ENCODE assay signal across 23 cellular contexts in genomic region chr2:192398236-192398635, GRCh38.
DNase-seq lines count a peak whose midpoint lies in the region; ATAC-seq, FAIRE-seq and TF ChIP-seq lines count a peak whose summit lies in the region.
"Had no signal": no experiment of that assay in that cellular context is flagged by ENCODE, and none has a peak within 500 bp of the region (broad histone marks: within the 10 kb centered on the region; RNA-seq: fewer than 3 reads in every experiment).

No MANE protein-coding gene starts in this region.

- DNase-seq in HT1080 (ENCODE audit: low read depth): peak; percentile 14
- peak; percentile 9 for DNase-seq in NCI-H748 treated with DMSO at 0.1 percent for 48 hours (lab: John Stamatoyannopoulos, UW)
- DNase-seq in H1 (ENCODE audit: low read depth in 1 of 2, low spot score in 2 of 2): no peak
- DNase-seq in activated naive CD4-positive, alpha-beta T cell treated with anti-CD3 and anti-CD28 coated beads for 36 hours: no peak
- no peak for DNase-seq in UCSD-AML1 (lab: John Stamatoyannopoulos, UW; ENCODE audit: unreplicated experiment)
- DNase-seq in WERI-Rb-1: no peak
- no peak for DNase-seq in CD4-positive, alpha-beta T cell
- DNase-seq: Calu3; CD4-positive, CD25-positive, alpha-beta regulatory T cell; CD8-positive, alpha-beta memory T cell; COR-L47; DMS53; DMS79 treated with DMSO at 0.1 percent for 48 hours; GM23248; H9 had no signal

- no peak overlapping the region for H2BK15ac ChIP-seq in H1 (ENCODE audit: low read length)

- H3K14ac ChIP-seq in H1 (ENCODE audit: insufficient read length): no peak overlapping the region

- CTCF ChIA-PET in H1 (lab: Charles Lee; ENCODE audit: partially characterized antibody): interaction anchor here (0.7 kb wide), 1 partner anchor 9 kb away, joined by 3 read pairs; no protein-coding TSS in a partner anchor
- CTCF ChIA-PET in activated naive CD4-positive, alpha-beta T cell treated with anti-CD3 and anti-CD28 coated beads for 36 hours (lab: Charles Lee): no interaction called here
- CTCF ChIA-PET in CD4-positive, alpha-beta T cell (lab: Charles Lee): no interaction called here

- H3K4me2 ChIP-seq in H1 (ENCODE audit: insufficient read depth in 1 of 2, low read depth in 2 of 2, low read length in 2 of 2): no peak overlapping the region
- H3K4me2 ChIP-seq: BLaER1 had no signal

- no peaks in the 10 kb centered on the region for H3K79me1 ChIP-seq in H1 (ENCODE audit: low read depth, low read length)

- TF ChIP-seq RAD21 in H1 (IDR thresholded peaks at IDR 0.05 in 1 of 2, conservative IDR thresholded peaks at IDR 0.05 in 1 of 2; ENCODE audit: low read depth in 2 of 2, low read length in 2 of 2): no peak

- H4K20me1 ChIP-seq in H1 (replicated peaks in 1 of 2; ENCODE audit: control insufficient read depth in 1 of 2, insufficient read depth in 2 of 2, low read length in 2 of 2): no peaks in the 10 kb centered on the region
- H4K20me1 ChIP-seq: BLaER1 had no signal

- no peak overlapping the region for H3K27ac ChIP-seq in H1 (ENCODE audit: low read depth, low read length)
- H3K27ac ChIP-seq in WERI-Rb-1: no peak overlapping the region
- H3K27ac ChIP-seq in CD4-positive, alpha-beta T cell (ENCODE audit: low read depth, low read length): no peak overlapping the region
- H3K27ac ChIP-seq: BLaER1, C4-2B, GM23248 had no signal

- no peak overlapping the region for H2BK120ac ChIP-seq in H1 (replicated peaks; ENCODE audit: low read depth, low read length)

- no peak overlapping the region for H4K5ac ChIP-seq in H1 (ENCODE audit: insufficient read length, low read depth, low read length)

- no peaks in the 10 kb centered on the region for H3K4me1 Mint-ChIP-seq in activated naive CD4-positive, alpha-beta T cell treated with anti-CD3 and anti-CD28 coated beads for 36 hours (ENCODE audit: low read depth)
- no peaks in the 10 kb centered on the region for H3K4me1 Mint-ChIP-seq in CD4-positive, alpha-beta T cell (ENCODE audit: low read depth)
- H3K4me1 Mint-ChIP-seq: B cell; CD4-positive, CD25-positive, alpha-beta regulatory T cell; CD8-positive, alpha-beta memory T cell; H9 had no signal

- H3K36me3 ChIP-seq in H1 (ENCODE audit: control insufficient read depth in 2 of 4, insufficient read depth in 4 of 4, low read length in 3 of 4): no peaks in the 10 kb centered on the region
- no peaks in the 10 kb centered on the region for H3K36me3 ChIP-seq in WERI-Rb-1
- H3K36me3 ChIP-seq: BLaER1 had no signal

- H3K18ac ChIP-seq in H1 (ENCODE audit: extremely low read depth, low read length): no peak overlapping the region

- H3K9me3 ChIP-seq in H1 (ENCODE audit: insufficient read depth in 2 of 2, low read depth in 1 of 2, low read length in 1 of 2) (no peaks in the 10 kb centered on the region), WERI-Rb-1 (ENCODE audit: severe bottlenecking) (no peaks in the 10 kb centered on the region)
- H3K9me3 ChIP-seq in CD4-positive, alpha-beta T cell (ENCODE audit: control insufficient read depth, low read length): no peaks in the 10 kb centered on the region
- H3K9me3 ChIP-seq: BLaER1 had no signal

- no peak overlapping the region for H3K4me3 Mint-ChIP-seq in activated naive CD4-positive, alpha-beta T cell treated with anti-CD3 and anti-CD28 coated beads for 36 hours
- no peak overlapping the region for H3K4me3 Mint-ChIP-seq in CD4-positive, alpha-beta T cell
- H3K4me3 Mint-ChIP-seq: B cell; CD4-positive, CD25-positive, alpha-beta regulatory T cell; CD8-positive, alpha-beta memory T cell; H9 had no signal

- no peaks in the 10 kb centered on the region for H3K79me2 ChIP-seq in H1 (ENCODE audit: control insufficient read depth in 1 of 2, insufficient read depth in 2 of 2, low read length in 2 of 2)

- no peak overlapping the region for H2BK20ac ChIP-seq in H1 (ENCODE audit: low read length)

- no peak overlapping the region for H3K4ac ChIP-seq in H1 (replicated peaks; ENCODE audit: insufficient read length, low read depth, low read length)

- no peaks in the 10 kb centered on the region for H3K23me2 ChIP-seq in H1 (ENCODE audit: low read depth, low read length)

- peak overlapping the region; percentile 63; the same call in 1 of the 2 replicates for H2AFZ ChIP-seq in H1 (ENCODE audit: low read length)
- H2AFZ ChIP-seq: GM23248 had no signal

- H2AK5ac ChIP-seq in H1 (ENCODE audit: low read depth, low read length): no peak overlapping the region

- no peak overlapping the region for H2BK12ac ChIP-seq in H1 (ENCODE audit: low read depth, low read length)

- WGBS in H1 (ENCODE audit: extremely low coverage in 1 of 2, insufficient coverage in 1 of 2, insufficient read length in 1 of 2, insufficient replicate concordance in 2 of 2, low coverage in 1 of 2, low lambda C conversion rate in 2 of 2, missing lambda C conversion rate in 1 of 2), 2 experiments: 95% methylated on average over 6 of the region's 6 CpGs; no CpG with 5 or more reads in 1 of the 2 experiments

- FAIRE-seq in H1 (lab: Jason Lieb, UNC): no peak
- FAIRE-seq: A204.1, G401.6, GM12878, GM19239 had no signal

- H3K4me3 ChIP-seq in H1 (ENCODE audit: extremely low read depth in 1 of 4, insufficient read depth in 2 of 4, low read depth in 3 of 4, low read length in 4 of 4) (no peak overlapping the region), WERI-Rb-1 (ENCODE audit: low read depth, low read length) (no peak overlapping the region)
- H3K4me3 ChIP-seq: BLaER1, GM12878, GM23248 had no signal

- H3K27me3 ChIP-seq in H1 (replicated peaks in 1 of 4; ENCODE audit: control insufficient read depth in 3 of 4, extremely low read depth in 1 of 4, insufficient read depth in 3 of 4, low read length in 3 of 4) (no peaks in the 10 kb centered on the region), WERI-Rb-1 (ENCODE audit: insufficient read depth, low read depth, severe bottlenecking) (no peaks in the 10 kb centered on the region)
- H3K27me3 ChIP-seq in CD4-positive, alpha-beta T cell (ENCODE audit: control insufficient read depth, insufficient read depth, low read length): no peaks in the 10 kb centered on the region
- H3K27me3 ChIP-seq: BLaER1 had no signal

- H2BK5ac ChIP-seq in H1 (ENCODE audit: low read depth, low read length): no peak overlapping the region

- H3K27me3 Mint-ChIP-seq in activated naive CD4-positive, alpha-beta T cell treated with anti-CD3 and anti-CD28 coated beads for 36 hours (ENCODE audit: low read depth): no peaks in the 10 kb centered on the region
- no peaks in the 10 kb centered on the region for H3K27me3 Mint-ChIP-seq in CD4-positive, alpha-beta T cell
- H3K27me3 Mint-ChIP-seq: B cell; CD4-positive, CD25-positive, alpha-beta regulatory T cell; CD8-positive, alpha-beta memory T cell had no signal

- H4K8ac ChIP-seq in H1 (ENCODE audit: extremely low read depth, insufficient read depth, low read length): no peak overlapping the region

- no peak for TF ChIP-seq EP300 in H1 (IDR thresholded peaks at IDR 0.05; ENCODE audit: borderline replicate concordance in 1 of 2, low read depth in 2 of 2, low read length in 2 of 2)

- H4K91ac ChIP-seq in H1 (replicated peaks; ENCODE audit: insufficient read length, low read length): no peak overlapping the region

- H3K23ac ChIP-seq in H1 (ENCODE audit: insufficient read length): no peak overlapping the region

- no peak overlapping the region for H3K56ac ChIP-seq in H1 (replicated peaks; ENCODE audit: insufficient read length, low read depth, low read length)

- ATAC-seq in CD4-positive, alpha-beta T cell (ENCODE audit: poor library complexity): no peak
- ATAC-seq: GM12878, HCT116 had no signal

- H3K9me3 Mint-ChIP-seq in activated naive CD4-positive, alpha-beta T cell treated with anti-CD3 and anti-CD28 coated beads for 36 hours: peaks cover 7% of the 10 kb centered on the region
- H3K9me3 Mint-ChIP-seq in CD4-positive, alpha-beta T cell: no peaks in the 10 kb centered on the region

- POLR2A ChIA-PET in H1 (lab: Charles Lee; ENCODE audit: partially characterized antibody): no interaction called here
- POLR2A ChIA-PET in CD4-positive, alpha-beta T cell (lab: Charles Lee): no interaction called here

- TF ChIP-seq POLR2A in H1 (IDR thresholded peaks at IDR 0.05; ENCODE audit: control extremely low read depth in 1 of 2, low read depth in 2 of 2, low read length in 2 of 2): no peak

- no peak for TF ChIP-seq CTCF in H1 (IDR thresholded peaks at IDR 0.05; ENCODE audit: control extremely low read depth in 1 of 3, insufficient read depth in 1 of 3, low read depth in 1 of 3, low read length in 3 of 3)
- TF ChIP-seq CTCF in WERI-Rb-1 (IDR thresholded peaks at IDR 0.05; ENCODE audit: low read depth, low read length): no peak
- no peak for TF ChIP-seq CTCF in CD4-positive, alpha-beta T cell (IDR thresholded peaks at IDR 0.05)

- H3K4me1 ChIP-seq in H1 (replicated peaks in 1 of 4; ENCODE audit: control insufficient read depth in 3 of 4, insufficient read depth in 4 of 4, low read length in 3 of 4): peaks cover 0 to 3% (median 0%) of the 10 kb centered on the region in 4 experiments; a peak in 1 of 7 replicates
- H3K4me1 ChIP-seq: BLaER1 had no signal

- intact Hi-C loops in activated naive CD4-positive, alpha-beta T cell treated with anti-CD3 and anti-CD28 coated beads for 36 hours (cut with micrococcal nuclease): no loop called here
- intact Hi-C loops in CD4-positive, alpha-beta T cell (cut with DNase I, micrococcal nuclease): no loop called here

- H3K27ac Mint-ChIP-seq in activated naive CD4-positive, alpha-beta T cell treated with anti-CD3 and anti-CD28 coated beads for 36 hours: no peak overlapping the region
- H3K27ac Mint-ChIP-seq in CD4-positive, alpha-beta T cell: no peak overlapping the region
- H3K27ac Mint-ChIP-seq: B cell; CD4-positive, CD25-positive, alpha-beta regulatory T cell; CD8-positive, alpha-beta memory T cell; H9 had no signal

- H3K36me3 Mint-ChIP-seq in activated naive CD4-positive, alpha-beta T cell treated with anti-CD3 and anti-CD28 coated beads for 36 hours (ENCODE audit: low read depth): no peaks in the 10 kb centered on the region
- no peaks in the 10 kb centered on the region for H3K36me3 Mint-ChIP-seq in CD4-positive, alpha-beta T cell (ENCODE audit: low read depth)
- H3K36me3 Mint-ChIP-seq: CD4-positive, CD25-positive, alpha-beta regulatory T cell; CD8-positive, alpha-beta memory T cell had no signal

- H3K9ac ChIP-seq in H1 (replicated peaks in 1 of 4; ENCODE audit: extremely low read depth in 1 of 4, low read depth in 3 of 4, low read length in 3 of 4): no peak overlapping the region
- H3K9ac ChIP-seq: BLaER1, GM23248 had no signal

TF ChIP-seq in H1, 55 proteins besides CTCF, POLR2A, EP300 and RAD21:
- TF ChIP-seq EGR1 (IDR thresholded peaks at IDR 0.05; ENCODE audit: borderline replicate concordance, low read depth, low read length) (no peak), SRF (IDR thresholded peaks at IDR 0.05; ENCODE audit: low read depth, low read length) (no peak), SP4 (IDR thresholded peaks at IDR 0.05; ENCODE audit: low read length) (no peak), EZH2 (IDR thresholded peaks at IDR 0.05; ENCODE audit: low read depth, low read length, severe bottlenecking) (no peak), BACH1 (IDR thresholded peaks at IDR 0.05; ENCODE audit: low read length) (no peak)

Comparison
In these comparisons a context has a peak if more than half of its experiments do, and no peak if none do; other contexts are left out.
1. DNase-seq: peak in HT1080 (single experiment) and NCI-H748 treated with DMSO at 0.1 percent for 48 hours (single experiment); none in H1 (0 of 2), activated naive CD4-positive, alpha-beta T cell treated with anti-CD3 and anti-CD28 coated beads for 36 hours (single experiment), UCSD-AML1 (single experiment), WERI-Rb-1 (single experiment) and CD4-positive, alpha-beta T cell (0 of 10).